Comparison of ENCODE assay signal across 7 cellular contexts in the genomic region with DNA sequence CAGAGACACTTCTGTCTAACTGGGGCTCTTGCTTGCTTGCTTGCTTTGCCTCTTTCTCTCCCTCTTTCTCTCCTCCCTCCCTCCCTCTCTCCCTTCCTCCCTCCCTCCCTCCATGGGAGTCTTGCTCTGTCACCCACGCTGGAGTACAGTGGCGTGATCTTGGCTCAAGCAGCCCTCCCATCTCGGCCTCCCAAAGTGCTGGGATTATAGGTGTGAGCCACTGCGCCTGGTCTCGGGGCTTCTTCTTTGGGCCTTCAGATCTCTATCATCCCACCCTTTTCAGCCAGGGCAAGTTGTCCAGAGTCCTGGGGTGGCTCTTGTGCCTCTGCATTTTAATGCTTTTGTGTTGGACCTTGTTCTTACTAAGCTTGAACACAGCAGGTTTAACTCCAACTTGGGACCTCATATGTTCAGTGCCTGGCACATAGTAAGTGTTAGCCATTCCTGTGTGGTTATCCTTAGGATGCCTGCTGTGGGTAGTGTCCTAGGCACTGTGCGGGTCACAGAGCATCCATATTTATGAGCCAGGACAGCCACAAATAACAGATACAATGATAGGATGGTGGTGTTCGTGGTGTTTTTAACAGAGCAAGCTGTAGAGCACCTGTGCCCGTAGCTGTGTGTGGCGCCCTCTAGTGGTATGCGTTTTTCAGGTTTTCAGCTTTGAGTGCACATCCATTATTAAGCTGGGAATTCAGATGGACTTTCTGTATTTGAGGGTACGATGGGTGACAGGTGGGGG.
DNase-seq lines count a peak whose midpoint lies in the region; TF ChIP-seq lines count a peak whose summit lies in the region.

No MANE protein-coding gene starts in this region.

- DNase-seq in NCI-H1694 (lab: John Stamatoyannopoulos, UW), result peak; percentile 27
- DNase-seq in activated CD4-positive, CD25-positive, alpha-beta regulatory T cell treated with anti-CD3 and anti-CD28 coated beads, Interleukin-2, amount 50 U/mL, for 16 hours (ENCODE audit: low read depth, low spot score), result peak; percentile 53
- DNase-seq in cardiac fibroblast (ENCODE audit: low read depth in 2 of 2), result peak; percentile 73 to 77
- peak; percentile 74 for DNase-seq in kidney glomerular epithelial cell (lab: John Stamatoyannopoulos, UW)
- peak; percentile 28 to 63 for DNase-seq in stimulated activated CD4-positive, alpha-beta T cell treated with anti-CD3 and anti-CD28 coated beads, Interleukin-4, amount 100 ng/mL, for 4 hours
- DNase-seq in NCI-H446 treated with DMSO at 0.1 percent for 48 hours (lab: John Stamatoyannopoulos, UW), result no peak

- H3K4me3 ChIP-seq in GM12875 (ENCODE audit: low read depth, low read length), result no peak overlapping the region
- H3K4me3 ChIP-seq in cardiac fibroblast (replicated peaks in 1 of 2; ENCODE audit: low read depth in 2 of 2, low read length in 2 of 2), result no peak overlapping the region

- TF ChIP-seq CTCF in GM12875 (IDR thresholded peaks at IDR 0.05; ENCODE audit: borderline replicate concordance, insufficient read depth, low read depth, low read length) (peak; percentile 80), cardiac fibroblast (IDR thresholded peaks at IDR 0.05; ENCODE audit: low read depth, low read length) (peak; percentile 78)
